ENCODE assay signal across 10 cellular contexts in the genomic region with DNA sequence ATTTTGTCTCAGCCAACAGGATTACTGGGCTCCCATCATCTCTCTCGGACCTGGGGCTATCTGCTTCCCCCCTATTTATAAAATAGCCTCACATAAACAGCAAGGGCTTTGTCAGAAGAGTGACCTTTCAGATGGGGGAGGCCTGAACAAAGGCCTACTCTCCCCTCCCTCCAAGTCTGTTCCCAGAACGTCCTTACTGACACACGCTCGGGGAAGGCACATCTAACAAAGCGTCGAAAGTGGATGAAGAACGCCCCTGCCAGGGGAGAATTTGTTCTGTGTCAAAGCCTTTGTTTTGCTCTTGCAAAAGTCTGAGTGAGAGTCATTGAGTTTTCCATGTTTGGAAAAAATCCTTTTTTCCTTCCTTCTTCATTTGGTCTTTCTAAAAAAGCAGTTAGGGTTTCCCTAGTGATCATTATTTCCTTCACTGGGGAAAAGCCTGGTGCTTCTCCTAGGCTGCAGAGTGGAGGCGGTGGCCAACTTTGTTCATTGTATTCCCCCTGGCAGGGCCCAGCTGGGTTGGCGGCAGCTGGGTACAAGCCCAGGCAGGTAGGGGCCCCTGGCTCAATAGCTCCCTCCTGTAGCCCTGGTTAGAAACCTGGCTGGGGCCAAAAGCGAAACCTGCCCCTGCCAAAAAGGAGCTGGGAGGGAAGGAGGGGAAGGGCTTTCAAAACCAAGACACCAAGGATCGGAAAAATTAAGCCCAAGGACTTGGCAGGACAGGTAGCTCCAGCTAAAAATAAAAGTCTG.
DNase-seq lines count a peak whose midpoint lies in the region; ATAC-seq and TF ChIP-seq lines count a peak whose summit lies in the region.
"Had no signal": no experiment of that assay in that cellular context is flagged by ENCODE, and none has a peak within 500 bp of the region (broad histone marks: within the 10 kb centered on the region; RNA-seq: fewer than 3 reads in every experiment).

No MANE protein-coding gene starts in this region.

- DNase-seq in SK-N-SH: no peak
- DNase-seq in RPMI8226: peak; percentile 56
- DNase-seq in fibroblast of lung (ENCODE audit: low read depth in 2 of 2): no peak
- DNase-seq in stomach: peak; percentile 80
- no peak for DNase-seq in effector CD8-positive, alpha-beta T cell (lab: John Stamatoyannopoulos, UW)
- DNase-seq in HuH-7.5 (ENCODE audit: low spot score): no peak
- DNase-seq: HCEC 1CT had no signal

- intact Hi-C loops in stomach (cut with DNase I; ENCODE audit: low total_unique reads): no loop called here

- no peak overlapping the region for H3K4me3 ChIP-seq in SK-N-SH (ENCODE audit: low read depth in 2 of 2, low read length in 1 of 2)
- H3K4me3 ChIP-seq in fibroblast of lung (replicated peaks in 1 of 4; ENCODE audit: control extremely low read depth in 1 of 4, insufficient read depth in 1 of 4, low read depth in 3 of 4, low read length in 4 of 4): no peak overlapping the region
- no peak overlapping the region for H3K4me3 ChIP-seq in stomach

- H3K27ac ChIP-seq in SK-N-SH (ENCODE audit: low read depth in 2 of 2, low read length in 1 of 2) (peak overlapping the region in 1 of 2 experiments; percentile 61; a peak in 1 of 4 replicates), fibroblast of lung (ENCODE audit: insufficient read depth, low read length) (peak overlapping the region; percentile 70), stomach (peak overlapping the region in 1 of 5 donors; percentile 42)
- H3K27ac ChIP-seq: parathyroid adenoma had no signal

- no peaks in the 10 kb centered on the region for H3F3A ChIP-seq in SK-N-SH (replicated peaks; ENCODE audit: insufficient read depth)

- no peaks in the 10 kb centered on the region for H3K9me2 ChIP-seq in SK-N-SH

- H3K4me2 ChIP-seq in SK-N-SH: peak overlapping the region; percentile 57
- no peak overlapping the region for H3K4me2 ChIP-seq in fibroblast of lung (ENCODE audit: extremely low read depth, insufficient read depth, low read length)

- no peak for TF ChIP-seq POLR2A in stomach (IDR thresholded peaks at IDR 0.05)

- no peaks in the 10 kb centered on the region for H4K20me1 ChIP-seq in SK-N-SH (ENCODE audit: insufficient read depth)
- H4K20me1 ChIP-seq in fibroblast of lung (ENCODE audit: control insufficient read depth, extremely low read depth, insufficient read depth, low read length): no peaks in the 10 kb centered on the region

- WGBS in SK-N-SH (ENCODE audit: low lambda C conversion rate): 95% methylated on average over 11 of the region's 11 CpGs
- WGBS in stomach, 5 donors: 58 to 65% (median 61%) methylated on average over 11 of the region's 11 CpGs

- H3K36me3 ChIP-seq in SK-N-SH (replicated peaks in 1 of 2; ENCODE audit: control insufficient read depth in 1 of 2, insufficient read depth in 2 of 2, low read length in 1 of 2) (no peaks in the 10 kb centered on the region), fibroblast of lung (ENCODE audit: control insufficient read depth, insufficient read depth, low read length) (peaks cover 2% of the 10 kb centered on the region), stomach (no peaks in the 10 kb centered on the region)

- TF ChIP-seq EP300 in SK-N-SH (IDR thresholded peaks at IDR 0.05; ENCODE audit: borderline replicate concordance in 1 of 2, low read depth in 1 of 2, low read length in 1 of 2) (no peak), stomach (IDR thresholded peaks at IDR 0.05) (no peak)

- CTCF ChIA-PET in SK-N-SH (lab: Yijun Ruan, JAX): interaction anchor here (1.2 kb wide), 1 partner anchor 79 kb away, joined by 3 read pairs; no protein-coding TSS in a partner anchor

- ATAC-seq in SK-N-SH treated with all-trans-retinoic acid at 6 μM for 48 hours (no peak), GM18873 (IDR thresholded peaks at IDR 0.05; ENCODE audit: low FRiP score, unreplicated experiment) (no peak)

- H3K9ac ChIP-seq in SK-N-SH: no peak overlapping the region
- no peak overlapping the region for H3K9ac ChIP-seq in fibroblast of lung (ENCODE audit: insufficient read depth, low read length)
- H3K9ac ChIP-seq: parathyroid adenoma had no signal

- H3K79me2 ChIP-seq in SK-N-SH (ENCODE audit: insufficient read depth): no peaks in the 10 kb centered on the region
- H3K79me2 ChIP-seq in fibroblast of lung (ENCODE audit: control insufficient read depth, insufficient read depth, low read length): no peaks in the 10 kb centered on the region

- POLR2A ChIA-PET in SK-N-SH (lab: Yijun Ruan, JAX): no interaction called here

- TF ChIP-seq RAD21 in SK-N-SH (IDR thresholded peaks at IDR 0.05; ENCODE audit: low read length): no peak

- no peaks in the 10 kb centered on the region for H3K27me3 ChIP-seq in SK-N-SH (ENCODE audit: insufficient read depth)
- no peaks in the 10 kb centered on the region for H3K27me3 ChIP-seq in fibroblast of lung (ENCODE audit: control insufficient read depth, insufficient read depth, low read length)
- H3K27me3 ChIP-seq in stomach: no peaks in the 10 kb centered on the region

- no peak overlapping the region for H2AFZ ChIP-seq in SK-N-SH (ENCODE audit: low read depth)
- H2AFZ ChIP-seq in fibroblast of lung (ENCODE audit: low read length): no peak overlapping the region
- H2AFZ ChIP-seq: parathyroid adenoma had no signal

- no peak for TF ChIP-seq CTCF in SK-N-SH (IDR thresholded peaks at IDR 0.05)
- no peak for TF ChIP-seq CTCF in fibroblast of lung (conservative IDR thresholded peaks at IDR 0.05 in 1 of 2, IDR thresholded peaks at IDR 0.05 in 1 of 2; ENCODE audit: low read depth in 1 of 2, low read length in 2 of 2)
- TF ChIP-seq CTCF in stomach (IDR thresholded peaks at IDR 0.05): no peak

- H3K4me1 ChIP-seq in SK-N-SH (ENCODE audit: control insufficient read depth in 1 of 2, insufficient read depth in 2 of 2, low read depth in 1 of 2, low read length in 1 of 2): peaks cover 41 to 47% of the 10 kb centered on the region in 2 experiments
- H3K4me1 ChIP-seq in fibroblast of lung (ENCODE audit: control insufficient read depth, extremely low read depth, insufficient read depth, low read length): peaks cover 44% of the 10 kb centered on the region
- H3K4me1 ChIP-seq in stomach: peaks cover 0 to 95% (median 90%) of the 10 kb centered on the region in 4 donors

- H3K9me3 ChIP-seq in SK-N-SH (no peaks in the 10 kb centered on the region), fibroblast of lung (ENCODE audit: control insufficient read depth, insufficient read depth, low read depth, low read length) (no peaks in the 10 kb centered on the region), stomach (no peaks in the 10 kb centered on the region)

TF ChIP-seq in SK-N-SH, 30 proteins besides CTCF, POLR2A, EP300 and RAD21:
- TF ChIP-seq FOSL2 (IDR thresholded peaks at IDR 0.05; ENCODE audit: borderline replicate concordance, low read depth) (no peak), FOXJ3 (CRISPR knock-in tag; IDR thresholded peaks at IDR 0.05) (no peak), JUND (IDR thresholded peaks at IDR 0.05) (no peak), SIN3A (IDR thresholded peaks at IDR 0.05; ENCODE audit: borderline replicate concordance, low read depth, low read length) (no peak), MXI1 (IDR thresholded peaks at IDR 0.05; ENCODE audit: low read depth, low read length) (no peak), NRF1 (IDR thresholded peaks at IDR 0.05; ENCODE audit: low read depth, low read length) (no peak)
- TF ChIP-seq, protein P1, sequence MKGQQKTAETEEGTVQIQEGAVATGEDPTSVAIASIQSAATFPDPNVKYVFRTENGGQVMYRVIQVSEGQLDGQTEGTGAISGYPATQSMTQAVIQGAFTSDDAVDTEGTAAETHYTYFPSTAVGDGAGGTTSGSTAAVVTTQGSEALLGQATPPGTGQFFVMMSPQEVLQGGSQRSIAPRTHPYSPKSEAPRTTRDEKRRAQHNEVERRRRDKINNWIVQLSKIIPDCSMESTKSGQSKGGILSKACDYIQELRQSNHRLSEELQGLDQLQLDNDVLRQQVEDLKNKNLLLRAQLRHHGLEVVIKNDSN (IDR thresholded peaks at IDR 0.05; ENCODE audit: borderline replicate concordance, low read depth): no peak

TF ChIP-seq in SK-N-SH treated with all-trans-retinoic acid at 6 μM for 48 hours, 23 proteins besides CTCF, POLR2A, EP300 and RAD21:
- TF ChIP-seq PPARA (CRISPR knock-in tag; IDR thresholded peaks at IDR 0.05; ENCODE audit: borderline replicate concordance): no peak
- TF ChIP-seq, protein P2, sequence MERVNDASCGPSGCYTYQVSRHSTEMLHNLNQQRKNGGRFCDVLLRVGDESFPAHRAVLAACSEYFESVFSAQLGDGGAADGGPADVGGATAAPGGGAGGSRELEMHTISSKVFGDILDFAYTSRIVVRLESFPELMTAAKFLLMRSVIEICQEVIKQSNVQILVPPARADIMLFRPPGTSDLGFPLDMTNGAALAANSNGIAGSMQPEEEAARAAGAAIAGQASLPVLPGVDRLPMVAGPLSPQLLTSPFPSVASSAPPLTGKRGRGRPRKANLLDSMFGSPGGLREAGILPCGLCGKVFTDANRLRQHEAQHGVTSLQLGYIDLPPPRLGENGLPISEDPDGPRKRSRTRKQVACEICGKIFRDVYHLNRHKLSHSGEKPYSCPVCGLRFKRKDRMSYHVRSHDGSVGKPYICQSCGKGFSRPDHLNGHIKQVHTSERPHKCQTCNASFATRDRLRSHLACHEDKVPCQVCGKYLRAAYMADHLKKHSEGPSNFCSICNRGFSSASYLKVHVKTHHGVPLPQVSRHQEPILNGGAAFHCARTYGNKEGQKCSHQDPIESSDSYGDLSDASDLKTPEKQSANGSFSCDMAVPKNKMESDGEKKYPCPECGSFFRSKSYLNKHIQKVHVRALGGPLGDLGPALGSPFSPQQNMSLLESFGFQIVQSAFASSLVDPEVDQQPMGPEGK (CRISPR knock-in tag; IDR thresholded peaks at IDR 0.05; ENCODE audit: borderline replicate concordance): no peak

Comparison
In these comparisons a context has a peak if more than half of its experiments do, and no peak if none do; other contexts are left out.
1. DNase-seq: peak in RPMI8226 (single experiment) and stomach (single experiment); none in SK-N-SH (single experiment), fibroblast of lung (0 of 2), effector CD8-positive, alpha-beta T cell (single experiment) and HuH-7.5 (single experiment).